In the genomic region with DNA sequence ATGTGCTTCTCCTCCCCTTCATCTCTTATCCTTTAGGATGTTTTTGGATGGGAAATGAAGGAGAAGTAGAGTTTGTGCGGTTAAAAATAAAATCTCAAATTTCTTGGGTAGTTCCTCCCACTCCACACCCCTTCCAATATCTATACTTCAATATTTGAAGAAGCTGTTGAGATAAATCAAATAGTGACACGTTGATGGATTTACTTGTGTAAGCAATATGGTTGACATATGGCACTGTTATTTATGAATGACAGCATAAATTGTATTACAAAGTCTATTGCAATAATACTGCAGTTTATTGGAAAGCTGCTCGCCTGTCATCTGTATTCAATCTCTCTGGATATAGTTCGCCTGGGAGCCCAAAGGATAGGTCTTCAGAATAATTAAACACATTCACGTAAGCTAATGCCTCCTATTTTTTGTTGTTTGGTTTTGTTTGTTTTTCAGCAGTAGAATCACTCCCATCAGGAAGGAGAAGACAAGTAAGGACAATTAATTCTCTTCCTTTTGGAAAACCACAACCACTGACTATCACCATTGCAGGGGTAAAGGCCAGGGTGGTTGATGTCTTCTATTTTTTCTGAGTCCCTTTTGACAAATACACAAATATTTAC, we compare ENCODE assay signal across 1 cellular context.
TF ChIP-seq lines count a peak whose summit lies in the region.

No MANE protein-coding gene starts in this region.

TF ChIP-seq in HEK293, 187 proteins besides CTCF, POLR2A, EP300 and RAD21 (continued from another document):
- TF ChIP-seq, protein P1, sequence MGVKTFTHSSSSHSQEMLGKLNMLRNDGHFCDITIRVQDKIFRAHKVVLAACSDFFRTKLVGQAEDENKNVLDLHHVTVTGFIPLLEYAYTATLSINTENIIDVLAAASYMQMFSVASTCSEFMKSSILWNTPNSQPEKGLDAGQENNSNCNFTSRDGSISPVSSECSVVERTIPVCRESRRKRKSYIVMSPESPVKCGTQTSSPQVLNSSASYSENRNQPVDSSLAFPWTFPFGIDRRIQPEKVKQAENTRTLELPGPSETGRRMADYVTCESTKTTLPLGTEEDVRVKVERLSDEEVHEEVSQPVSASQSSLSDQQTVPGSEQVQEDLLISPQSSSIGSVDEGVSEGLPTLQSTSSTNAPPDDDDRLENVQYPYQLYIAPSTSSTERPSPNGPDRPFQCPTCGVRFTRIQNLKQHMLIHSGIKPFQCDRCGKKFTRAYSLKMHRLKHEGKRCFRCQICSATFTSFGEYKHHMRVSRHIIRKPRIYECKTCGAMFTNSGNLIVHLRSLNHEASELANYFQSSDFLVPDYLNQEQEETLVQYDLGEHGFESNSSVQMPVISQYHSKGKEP (tag by site-specific recombination; IDR thresholded peaks at IDR 0.05): peak; percentile 60; the same call in 1 of the 2 replicates
- TF ChIP-seq, protein P2, sequence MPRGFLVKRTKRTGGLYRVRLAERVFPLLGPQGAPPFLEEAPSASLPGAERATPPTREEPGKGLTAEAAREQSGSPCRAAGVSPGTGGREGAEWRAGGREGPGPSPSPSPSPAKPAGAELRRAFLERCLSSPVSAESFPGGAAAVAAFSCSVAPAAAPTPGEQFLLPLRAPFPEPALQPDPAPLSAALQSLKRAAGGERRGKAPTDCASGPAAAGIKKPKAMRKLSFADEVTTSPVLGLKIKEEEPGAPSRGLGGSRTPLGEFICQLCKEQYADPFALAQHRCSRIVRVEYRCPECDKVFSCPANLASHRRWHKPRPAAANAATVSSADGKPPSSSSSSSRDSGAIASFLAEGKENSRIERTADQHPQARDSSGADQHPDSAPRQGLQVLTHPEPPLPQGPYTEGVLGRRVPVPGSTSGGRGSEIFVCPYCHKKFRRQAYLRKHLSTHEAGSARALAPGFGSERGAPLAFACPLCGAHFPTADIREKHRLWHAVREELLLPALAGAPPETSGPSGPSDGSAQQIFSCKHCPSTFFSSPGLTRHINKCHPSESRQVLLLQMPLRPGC (tag by site-specific recombination; IDR thresholded peaks at IDR 0.05): no peak
- no peak for TF ChIP-seq ZNF174 (tag by site-specific recombination; IDR thresholded peaks at IDR 0.05)
- no peak for TF ChIP-seq ZNF202 (tag by site-specific recombination; IDR thresholded peaks at IDR 0.05; ENCODE audit: borderline replicate concordance)
- TF ChIP-seq ZNF341 (tag by site-specific recombination; IDR thresholded peaks at IDR 0.05; ENCODE audit: low read depth): no peak
- TF ChIP-seq ZNF184 (tag by site-specific recombination; IDR thresholded peaks at IDR 0.05): no peak
- no peak for TF ChIP-seq ZSCAN16 (tag by site-specific recombination; IDR thresholded peaks at IDR 0.05)
- no peak for TF ChIP-seq ZNF175 (tag by site-specific recombination; IDR thresholded peaks at IDR 0.05)
- TF ChIP-seq, protein P3, sequence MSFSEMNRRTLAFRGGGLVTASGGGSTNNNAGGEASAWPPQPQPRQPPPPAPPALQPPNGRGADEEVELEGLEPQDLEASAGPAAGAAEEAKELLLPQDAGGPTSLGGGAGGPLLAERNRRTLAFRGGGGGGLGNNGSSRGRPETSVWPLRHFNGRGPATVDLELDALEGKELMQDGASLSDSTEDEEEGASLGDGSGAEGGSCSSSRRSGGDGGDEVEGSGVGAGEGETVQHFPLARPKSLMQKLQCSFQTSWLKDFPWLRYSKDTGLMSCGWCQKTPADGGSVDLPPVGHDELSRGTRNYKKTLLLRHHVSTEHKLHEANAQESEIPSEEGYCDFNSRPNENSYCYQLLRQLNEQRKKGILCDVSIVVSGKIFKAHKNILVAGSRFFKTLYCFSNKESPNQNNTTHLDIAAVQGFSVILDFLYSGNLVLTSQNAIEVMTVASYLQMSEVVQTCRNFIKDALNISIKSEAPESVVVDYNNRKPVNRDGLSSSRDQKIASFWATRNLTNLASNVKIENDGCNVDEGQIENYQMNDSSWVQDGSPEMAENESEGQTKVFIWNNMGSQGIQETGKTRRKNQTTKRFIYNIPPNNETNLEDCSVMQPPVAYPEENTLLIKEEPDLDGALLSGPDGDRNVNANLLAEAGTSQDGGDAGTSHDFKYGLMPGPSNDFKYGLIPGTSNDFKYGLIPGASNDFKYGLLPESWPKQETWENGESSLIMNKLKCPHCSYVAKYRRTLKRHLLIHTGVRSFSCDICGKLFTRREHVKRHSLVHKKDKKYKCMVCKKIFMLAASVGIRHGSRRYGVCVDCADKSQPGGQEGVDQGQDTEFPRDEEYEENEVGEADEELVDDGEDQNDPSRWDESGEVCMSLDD (tag by site-specific recombination; IDR thresholded peaks at IDR 0.05): no peak
- TF ChIP-seq, protein P4, sequence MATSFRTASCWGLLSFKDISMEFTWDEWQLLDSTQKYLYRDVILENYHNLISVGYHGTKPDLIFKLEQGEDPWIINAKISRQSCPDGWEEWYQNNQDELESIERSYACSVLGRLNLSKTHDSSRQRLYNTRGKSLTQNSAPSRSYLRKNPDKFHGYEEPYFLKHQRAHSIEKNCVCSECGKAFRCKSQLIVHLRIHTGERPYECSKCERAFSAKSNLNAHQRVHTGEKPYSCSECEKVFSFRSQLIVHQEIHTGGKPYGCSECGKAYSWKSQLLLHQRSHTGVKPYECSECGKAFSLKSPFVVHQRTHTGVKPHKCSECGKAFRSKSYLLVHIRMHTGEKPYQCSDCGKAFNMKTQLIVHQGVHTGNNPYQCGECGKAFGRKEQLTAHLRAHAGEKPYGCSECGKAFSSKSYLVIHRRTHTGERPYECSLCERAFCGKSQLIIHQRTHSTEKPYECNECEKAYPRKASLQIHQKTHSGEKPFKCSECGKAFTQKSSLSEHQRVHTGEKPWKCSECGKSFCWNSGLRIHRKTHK (tag by site-specific recombination; IDR thresholded peaks at IDR 0.05): no peak
- no peak for TF ChIP-seq ZNF654 (tag by site-specific recombination; IDR thresholded peaks at IDR 0.05; ENCODE audit: low read depth)
- TF ChIP-seq BCL11A (tag by site-specific recombination; IDR thresholded peaks at IDR 0.05; ENCODE audit: low read depth): no peak
- no peak for TF ChIP-seq REPIN1 (tag by site-specific recombination; IDR thresholded peaks at IDR 0.05; ENCODE audit: low read depth)
- TF ChIP-seq, protein P5, sequence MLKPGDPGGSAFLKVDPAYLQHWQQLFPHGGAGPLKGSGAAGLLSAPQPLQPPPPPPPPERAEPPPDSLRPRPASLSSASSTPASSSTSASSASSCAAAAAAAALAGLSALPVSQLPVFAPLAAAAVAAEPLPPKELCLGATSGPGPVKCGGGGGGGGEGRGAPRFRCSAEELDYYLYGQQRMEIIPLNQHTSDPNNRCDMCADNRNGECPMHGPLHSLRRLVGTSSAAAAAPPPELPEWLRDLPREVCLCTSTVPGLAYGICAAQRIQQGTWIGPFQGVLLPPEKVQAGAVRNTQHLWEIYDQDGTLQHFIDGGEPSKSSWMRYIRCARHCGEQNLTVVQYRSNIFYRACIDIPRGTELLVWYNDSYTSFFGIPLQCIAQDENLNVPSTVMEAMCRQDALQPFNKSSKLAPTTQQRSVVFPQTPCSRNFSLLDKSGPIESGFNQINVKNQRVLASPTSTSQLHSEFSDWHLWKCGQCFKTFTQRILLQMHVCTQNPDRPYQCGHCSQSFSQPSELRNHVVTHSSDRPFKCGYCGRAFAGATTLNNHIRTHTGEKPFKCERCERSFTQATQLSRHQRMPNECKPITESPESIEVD (tag by site-specific recombination; IDR thresholded peaks at IDR 0.05): peak; percentile 80
- TF ChIP-seq ZNF146 (tag by site-specific recombination; IDR thresholded peaks at IDR 0.05): no peak
- TF ChIP-seq, protein P6, sequence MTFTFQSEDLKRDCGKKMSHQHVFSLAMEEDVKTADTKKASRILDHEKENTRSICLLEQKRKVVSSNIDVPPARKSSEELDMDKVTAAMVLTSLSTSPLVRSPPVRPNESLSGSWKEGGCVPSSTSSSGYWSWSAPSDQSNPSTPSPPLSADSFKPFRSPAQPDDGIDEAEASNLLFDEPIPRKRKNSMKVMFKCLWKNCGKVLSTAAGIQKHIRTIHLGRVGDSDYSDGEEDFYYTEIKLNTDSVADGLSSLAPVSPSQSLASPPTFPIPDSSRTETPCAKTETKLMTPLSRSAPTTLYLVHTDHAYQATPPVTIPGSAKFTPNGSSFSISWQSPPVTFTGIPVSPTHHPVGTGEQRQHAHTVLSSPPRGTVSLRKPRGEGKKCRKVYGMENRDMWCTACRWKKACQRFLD (tag by site-specific recombination; IDR thresholded peaks at IDR 0.05): no peak
- no peak for TF ChIP-seq ZNF76 (tag by site-specific recombination; IDR thresholded peaks at IDR 0.05; ENCODE audit: borderline replicate concordance, low read depth)
- TF ChIP-seq GLIS2 (tag by site-specific recombination; IDR thresholded peaks at IDR 0.05): no peak
- no peak for TF ChIP-seq ZNF555 (tag by site-specific recombination; conservative IDR thresholded peaks at IDR 0.05)
- no peak for TF ChIP-seq ZNF19 (tag by site-specific recombination; IDR thresholded peaks at IDR 0.05; ENCODE audit: low read depth)
- peak; percentile 71 for TF ChIP-seq ZNF843 (tag by site-specific recombination; IDR thresholded peaks at IDR 0.05)
- no peak for TF ChIP-seq ZNF114 (tag by site-specific recombination; IDR thresholded peaks at IDR 0.05)
- no peak for TF ChIP-seq ZNF768 (tag by site-specific recombination; IDR thresholded peaks at IDR 0.05)
